In the genomic region with DNA sequence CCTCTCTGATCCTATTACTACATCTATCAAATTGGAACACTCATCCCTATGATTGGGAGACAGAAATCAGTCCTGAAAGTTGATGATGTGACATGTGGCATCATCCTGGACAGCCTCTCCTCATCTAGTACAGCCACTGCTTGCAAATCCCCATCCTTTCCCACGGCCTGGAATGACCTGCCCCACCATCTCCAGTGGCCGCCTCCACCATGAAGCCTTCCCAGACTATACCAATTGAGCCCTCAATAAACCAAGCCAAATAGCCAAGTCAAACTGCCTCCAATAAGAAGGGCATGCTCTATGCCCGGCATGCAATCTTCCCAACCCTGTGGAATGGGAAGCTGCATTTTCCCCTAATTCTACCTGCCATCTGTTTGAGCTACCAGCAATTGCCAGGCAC, we compare ENCODE assay signal across 1 cellular context.
TF ChIP-seq lines count a peak whose summit lies in the region.

No MANE protein-coding gene starts in this region.

TF ChIP-seq in K562, 482 proteins besides CTCF, POLR2A, EP300 and RAD21:
- TF ChIP-seq, protein P1, sequence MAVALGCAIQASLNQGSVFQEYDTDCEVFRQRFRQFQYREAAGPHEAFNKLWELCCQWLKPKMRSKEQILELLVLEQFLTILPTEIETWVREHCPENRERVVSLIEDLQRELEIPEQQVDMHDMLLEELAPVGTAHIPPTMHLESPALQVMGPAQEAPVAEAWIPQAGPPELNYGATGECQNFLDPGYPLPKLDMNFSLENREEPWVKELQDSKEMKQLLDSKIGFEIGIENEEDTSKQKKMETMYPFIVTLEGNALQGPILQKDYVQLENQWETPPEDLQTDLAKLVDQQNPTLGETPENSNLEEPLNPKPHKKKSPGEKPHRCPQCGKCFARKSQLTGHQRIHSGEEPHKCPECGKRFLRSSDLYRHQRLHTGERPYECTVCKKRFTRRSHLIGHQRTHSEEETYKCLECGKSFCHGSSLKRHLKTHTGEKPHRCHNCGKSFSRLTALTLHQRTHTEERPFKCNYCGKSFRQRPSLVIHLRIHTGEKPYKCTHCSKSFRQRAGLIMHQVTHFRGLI (CRISPR knock-in tag; IDR thresholded peaks at IDR 0.05), result no peak
- TF ChIP-seq BMI1 (IDR thresholded peaks at IDR 0.05; ENCODE audit: low read length), result no peak
- 0 out of 2 replicates have a peak, but pooled peaks have one; percentile 56 for TF ChIP-seq ZNF436 (CRISPR knock-in tag; IDR thresholded peaks at IDR 0.05)
- TF ChIP-seq ZNF197 (CRISPR knock-in tag; IDR thresholded peaks at IDR 0.05; ENCODE audit: low read depth), result no peak
- TF ChIP-seq LCOR (CRISPR knock-in tag; IDR thresholded peaks at IDR 0.05), result no peak
- TF ChIP-seq NRF1 (conservative IDR thresholded peaks at IDR 0.05 in 1 of 2, IDR thresholded peaks at IDR 0.05 in 1 of 2), result peak in 1 of 2 experiments; percentile 13; a peak in 1 of 4 replicates
- TF ChIP-seq ZFP36 (IDR thresholded peaks at IDR 0.05; ENCODE audit: low read depth, low read length, partially characterized antibody), result peak; percentile 96
- TF ChIP-seq SMARCA5 (IDR thresholded peaks at IDR 0.05), result peak; percentile 67; the same call in 1 of the 2 replicates
- TF ChIP-seq BCOR (IDR thresholded peaks at IDR 0.05), result peak; percentile 68
- peak; percentile 34 to 38; a peak in 1 of 4 replicates for TF ChIP-seq KDM1A (IDR thresholded peaks at IDR 0.05)
